Comparison of ENCODE assay signal across 8 cellular contexts in the genomic region with DNA sequence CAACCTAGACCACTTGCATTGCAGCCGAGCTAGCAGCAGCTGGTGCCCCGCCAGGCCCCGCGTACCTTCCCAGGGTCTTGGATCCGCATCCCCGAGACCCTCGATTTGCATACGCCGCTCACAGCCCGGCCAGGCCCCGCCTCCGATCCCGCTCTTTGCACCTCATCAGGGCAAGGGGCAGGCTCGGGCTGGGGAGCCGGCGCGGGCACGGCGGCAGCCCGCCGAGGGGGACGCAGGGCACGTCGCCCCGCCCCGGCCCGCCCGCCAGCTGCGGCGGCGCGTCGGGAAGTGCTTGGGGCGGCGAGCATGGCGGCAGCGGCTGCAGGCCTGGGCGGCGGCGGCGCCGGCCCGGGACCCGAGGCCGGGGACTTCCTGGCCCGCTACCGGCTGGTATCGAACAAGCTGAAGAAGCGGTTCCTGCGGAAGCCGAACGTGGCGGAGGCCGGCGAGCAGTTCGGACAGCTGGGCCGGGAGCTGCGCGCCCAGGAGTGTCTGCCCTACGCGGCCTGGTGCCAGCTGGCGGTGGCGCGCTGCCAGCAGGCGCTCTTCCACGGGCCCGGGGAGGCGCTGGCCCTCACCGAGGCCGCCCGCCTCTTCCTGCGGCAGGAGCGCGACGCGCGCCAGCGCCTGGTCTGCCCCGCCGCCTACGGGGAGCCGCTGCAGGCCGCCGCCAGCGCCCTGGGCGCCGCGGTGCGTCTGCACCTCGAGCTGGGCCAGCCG. TPM values are rescaled to one million over a fixed set of nuclear protein-coding genes. Genes with fewer than 3 reads are reported as not detected.
A peak's percentile ranks its signal among the peaks of the same experiment; 100 is the strongest.
DNase-seq lines count a peak whose midpoint lies in the region; ATAC-seq and TF ChIP-seq lines count a peak whose summit lies in the region.
"Not testable (repeated sequence)": the region's sequence is repeated elsewhere in the genome, so short reads cannot be mapped to it uniquely, and the experiment has no call there.

Gene F8A1, plus strand, starts transcription at position 287 of the 720 bp plus-strand sequence. Its CDS starts 20 bp downstream, at position 307.

- not testable (repeated sequence) for H3K36me3 ChIP-seq in tibial nerve

- not testable (repeated sequence) for H3K9me3 Mint-ChIP-seq in progenitor cell of endocrine pancreas (ENCODE audit: low read depth)

- not testable (repeated sequence) for H3K27ac Mint-ChIP-seq in progenitor cell of endocrine pancreas

- H3K27ac ChIP-seq in tibial nerve, result not testable (repeated sequence)

- ATAC-seq in GM18519 (IDR thresholded peaks at IDR 0.05; ENCODE audit: low FRiP score, unreplicated experiment) (peak; percentile 45), GM21737 (IDR thresholded peaks at IDR 0.05; ENCODE audit: unreplicated experiment) (peak; percentile 72), HG03280 (IDR thresholded peaks at IDR 0.05; ENCODE audit: unreplicated experiment) (peak; percentile 65), Right ventricle myocardium superior (ENCODE audit: poor library complexity) (peak; percentile 92)

- not testable (repeated sequence) for H3K27me3 Mint-ChIP-seq in progenitor cell of endocrine pancreas

- whole genome bisulfite sequencing in tibial nerve, 2 donors, result no CpG with 5 or more reads among the region's 91 CpGs

- not testable (repeated sequence) for H3K4me1 ChIP-seq in tibial nerve

- H3K27me3 ChIP-seq in tibial nerve, result not testable (repeated sequence)

- not testable (repeated sequence) for TF ChIP-seq EP300 in tibial nerve (IDR thresholded peaks at IDR 0.05)

- TF ChIP-seq CTCF in progenitor cell of endocrine pancreas (IDR thresholded peaks at IDR 0.05; ENCODE audit: unreplicated experiment); tibial nerve (IDR thresholded peaks at IDR 0.05): not testable (repeated sequence)

- not testable (repeated sequence) for H3K4me1 Mint-ChIP-seq in progenitor cell of endocrine pancreas (ENCODE audit: low read depth)

- H3K4me3 Mint-ChIP-seq in progenitor cell of endocrine pancreas (ENCODE audit: low read depth), result not testable (repeated sequence)

- H3K9me3 ChIP-seq in tibial nerve, result not testable (repeated sequence)

- intact Hi-C loops in Right ventricle myocardium superior (cut with DNase I), result not testable (repeated sequence)

- H3K4me3 ChIP-seq in tibial nerve, result not testable (repeated sequence)

- TF ChIP-seq POLR2A in tibial nerve (IDR thresholded peaks at IDR 0.05), result not testable (repeated sequence)

- not testable (repeated sequence) for H3K36me3 Mint-ChIP-seq in progenitor cell of endocrine pancreas (ENCODE audit: insufficient read depth)

- DNase-seq in T-helper 9 cell (peak; percentile 9), Right ventricle myocardium superior (peak; percentile 79)
- DNase-seq in activated T-helper 9 cell treated with anti-CD3 and anti-CD28 coated beads, Interleukin-2, amount 50 U/mL, for 16 hours (ENCODE audit: low read depth), result peak; percentile 20
- DNase-seq in progenitor cell of endocrine pancreas (ENCODE audit: low spot score, unreplicated experiment); tibial nerve (ENCODE audit: low spot score in 2 of 2): not testable (repeated sequence)

RNA-seq across cellular contexts. Expression of gene F8A1, which starts in this region (rescaled TPM):
- 29.6 TPM for total RNA-seq in Right ventricle myocardium superior
- total RNA-seq in progenitor cell of endocrine pancreas, result 18.6 and 18.8 TPM in 2 replicates
- 10 to 100 TPM in 3 of 4 donors, 1 to 10 TPM in 1; 5.5 to 27.3 (median 13.6) TPM for total RNA-seq in tibial nerve
